Comparison of ENCODE assay signal across 22 cellular contexts in genomic region chr20:62487125-62487524, GRCh38. TPM values are rescaled to one million over a fixed set of nuclear protein-coding genes. Genes with fewer than 3 reads are reported as not detected.
"Had no signal": no experiment of that assay in that cellular context is flagged by ENCODE, and none has a peak within 500 bp of the region (broad histone marks: within the 10 kb centered on the region; RNA-seq: fewer than 3 reads in every experiment).

No MANE protein-coding gene starts in this region.

- H3K9me3 ChIP-seq: gastroesophageal sphincter, heart left ventricle, ovary, thyroid gland had no signal

- DNase-seq: activated CD4-positive, alpha-beta T cell treated with anti-CD3 and anti-CD28 coated beads, Interleukin-2, amount 10 ng/mL, durations not matched to agents 24 days and 14 days; activated CD8-positive, alpha-beta T cell treated with anti-CD3 and anti-CD28 coated beads for 36 hours; activated naive CD4-positive, alpha-beta T cell treated with Interleukin-2 at 50 U/mL for 16 hours; activated T-cell treated with anti-CD3 and anti-CD28 coated beads, Interleukin-2, amount 50 U/mL, for 1 hour; aorta; brain microvascular endothelial cell; mesenchymal stem cell; ovary; stimulated activated CD4-positive, alpha-beta T cell treated with anti-CD3 and anti-CD28 coated beads, Interleukin-4, amount 100 ng/mL, for 24 hours; T-cell; thyroid gland had no signal

- H3K27ac ChIP-seq: brain microvascular endothelial cell, coronary artery, gastroesophageal sphincter, heart left ventricle, ovary, thyroid gland had no signal

- H3K27me3 ChIP-seq: ovary had no signal

- H3K36me3 Mint-ChIP-seq: stimulated activated effector memory CD8-positive, alpha-beta T cell treated with anti-CD3 and anti-CD28 coated beads, Interleukin-12 subunit alpha, Interleukin-12 subunit beta, amount 100 ng/mL, for 72 hours; T-cell had no signal

- H3K36me3 ChIP-seq: brain microvascular endothelial cell, gastroesophageal sphincter, heart left ventricle, ovary, thyroid gland had no signal

- ATAC-seq: activated CD8-positive, alpha-beta T cell treated with anti-CD3 and anti-CD28 coated beads for 36 hours; activated T-helper 17 cell treated with anti-CD3 and anti-CD28 coated beads, Interleukin-2, amount 50 U/mL, for 72 hours; gastroesophageal sphincter; sciatic nerve; stimulated activated effector memory CD8-positive, alpha-beta T cell treated with anti-CD3 and anti-CD28 coated beads, Interleukin-12 subunit alpha, Interleukin-12 subunit beta, amount 100 ng/mL, for 72 hours; T-cell had no signal

- H3K9me3 Mint-ChIP-seq: activated CD4-positive, alpha-beta T cell treated with anti-CD3 and anti-CD28 coated beads, Interleukin-2, amount 10 ng/mL, durations not matched to agents 24 days and 14 days; activated CD8-positive, alpha-beta T cell treated with anti-CD3 and anti-CD28 coated beads for 36 hours; activated T-helper 17 cell treated with anti-CD3 and anti-CD28 coated beads, Interleukin-2, amount 50 U/mL, for 72 hours; central memory CD8-positive, alpha-beta T cell; stimulated activated effector memory CD8-positive, alpha-beta T cell treated with anti-CD3 and anti-CD28 coated beads, Interleukin-12 subunit alpha, Interleukin-12 subunit beta, amount 100 ng/mL, for 72 hours; T-cell had no signal

- H3K4me3 ChIP-seq: coronary artery, gastroesophageal sphincter, heart left ventricle, ovary, thyroid gland had no signal

- H3K4me1 Mint-ChIP-seq: activated T-helper 17 cell treated with anti-CD3 and anti-CD28 coated beads, Interleukin-2, amount 50 U/mL, for 72 hours; central memory CD8-positive, alpha-beta T cell had no signal

- H3K27ac Mint-ChIP-seq: activated CD4-positive, alpha-beta T cell treated with anti-CD3 and anti-CD28 coated beads, Interleukin-2, amount 10 ng/mL, durations not matched to agents 24 days and 14 days; activated CD8-positive, alpha-beta T cell treated with anti-CD3 and anti-CD28 coated beads for 36 hours; activated T-helper 17 cell treated with anti-CD3 and anti-CD28 coated beads, Interleukin-2, amount 50 U/mL, for 72 hours; stimulated activated effector memory CD8-positive, alpha-beta T cell treated with anti-CD3 and anti-CD28 coated beads, Interleukin-12 subunit alpha, Interleukin-12 subunit beta, amount 100 ng/mL, for 72 hours; T-cell had no signal

- H3K4me3 Mint-ChIP-seq: activated CD4-positive, alpha-beta T cell treated with anti-CD3 and anti-CD28 coated beads, Interleukin-2, amount 10 ng/mL, durations not matched to agents 24 days and 14 days; activated CD8-positive, alpha-beta T cell treated with anti-CD3 and anti-CD28 coated beads for 36 hours; activated T-helper 17 cell treated with anti-CD3 and anti-CD28 coated beads, Interleukin-2, amount 50 U/mL, for 72 hours; central memory CD8-positive, alpha-beta T cell; stimulated activated effector memory CD8-positive, alpha-beta T cell treated with anti-CD3 and anti-CD28 coated beads, Interleukin-12 subunit alpha, Interleukin-12 subunit beta, amount 100 ng/mL, for 72 hours; T-cell had no signal

RNA-seq across cellular contexts. Expression of gene GATA5, which starts 11.3 kb away (rescaled TPM):
- total RNA-seq: activated CD4-positive, alpha-beta T cell treated with anti-CD3 and anti-CD28 coated beads, Interleukin-2, amount 10 ng/mL, durations not matched to agents 24 days and 14 days; activated CD8-positive, alpha-beta T cell treated with anti-CD3 and anti-CD28 coated beads for 36 hours; activated T-helper 17 cell treated with anti-CD3 and anti-CD28 coated beads, Interleukin-2, amount 50 U/mL, for 72 hours; kidney epithelial cell; T-cell had no signal
- polyA plus RNA-seq: neural cell had no signal

RNA-seq across cellular contexts. Expression of gene RBBP8NL, which starts 59.8 kb away (rescaled TPM):
- total RNA-seq: activated CD4-positive, alpha-beta T cell treated with anti-CD3 and anti-CD28 coated beads, Interleukin-2, amount 10 ng/mL, durations not matched to agents 24 days and 14 days; activated CD8-positive, alpha-beta T cell treated with anti-CD3 and anti-CD28 coated beads for 36 hours; activated T-helper 17 cell treated with anti-CD3 and anti-CD28 coated beads, Interleukin-2, amount 50 U/mL, for 72 hours; aorta; heart left ventricle; kidney epithelial cell; pulmonary artery endothelial cell; sciatic nerve; T-cell had no signal
- polyA plus RNA-seq: heart left ventricle, liver, neural cell, ovary had no signal
